Comparison of ENCODE assay signal across 20 cellular contexts in genomic region chr22:31126128-31126868, GRCh38. TPM values are rescaled to one million over a fixed set of nuclear protein-coding genes. Genes with fewer than 3 reads are reported as not detected.
"Had no signal": no experiment of that assay in that cellular context is flagged by ENCODE, and none has a peak within 500 bp of the region (broad histone marks: within the 10 kb centered on the region; RNA-seq: fewer than 3 reads in every experiment).

No MANE protein-coding gene starts in this region.

- DNase-seq: activated CD4-positive, alpha-beta T cell treated with anti-CD3 and anti-CD28 coated beads for 36 hours; activated CD8-positive, alpha-beta memory T cell treated with anti-CD3 and anti-CD28 coated beads, Interleukin-2, amount 50 U/mL, for 4 hours; activated CD8-positive, alpha-beta T cell treated with anti-CD3 and anti-CD28 coated beads for 36 hours; activated naive CD4-positive, alpha-beta T cell; activated naive CD8-positive, alpha-beta T cell treated with anti-CD3 and anti-CD28 coated beads, Interleukin-2, amount 50 U/mL, for 24 hours; activated T-cell treated with anti-CD3 and anti-CD28 coated beads, Interleukin-2, amount 50 U/mL, for 72 hours; dorsolateral prefrontal cortex; glutamatergic neuron; left colon; naive thymus-derived CD4-positive, alpha-beta T cell; nucleus accumbens; stimulated activated naive CD4-positive, alpha-beta T cell treated with Interleukin-2 at 50 U/mL for 16 hours; T1000 had no signal

- H3K9me3 ChIP-seq: ascending aorta, esophagus muscularis mucosa had no signal

- FAIRE-seq: bronchial epithelial cell, endometrium had no signal

- H3K4me3 ChIP-seq: ascending aorta, dorsolateral prefrontal cortex, esophagus muscularis mucosa, lung had no signal

- ATAC-seq: activated CD4-positive, alpha-beta T cell treated with anti-CD3 and anti-CD28 coated beads for 36 hours; activated CD8-positive, alpha-beta T cell treated with anti-CD3 and anti-CD28 coated beads for 36 hours; activated naive CD8-positive, alpha-beta T cell treated with anti-CD3 and anti-CD28 coated beads, Interleukin-2, amount 50 U/mL, for 24 hours; activated T-cell treated with anti-CD3 and anti-CD28 coated beads, Interleukin-2, amount 50 U/mL, for 72 hours; left colon; sciatic nerve had no signal

- H3K36me3 ChIP-seq: ascending aorta, esophagus muscularis mucosa had no signal

- H3K27me3 ChIP-seq: ascending aorta, dorsolateral prefrontal cortex, esophagus muscularis mucosa had no signal

- H3K27ac ChIP-seq: ascending aorta, dorsolateral prefrontal cortex, esophagus muscularis mucosa had no signal

RNA-seq across cellular contexts. Expression of gene INPP5J, which starts 3.5 kb away (rescaled TPM):
- total RNA-seq: mononuclear cell had no signal
- polyA plus RNA-seq: naive thymus-derived CD4-positive, alpha-beta T cell had no signal

RNA-seq across cellular contexts. Expression of gene PLA2G3, which starts 14.0 kb away (rescaled TPM):
- total RNA-seq: activated CD4-positive, alpha-beta T cell treated with anti-CD3 and anti-CD28 coated beads for 36 hours; activated CD8-positive, alpha-beta T cell treated with anti-CD3 and anti-CD28 coated beads for 36 hours; activated T-cell treated with anti-CD3 and anti-CD28 coated beads, Interleukin-2, amount 50 U/mL, for 72 hours; ascending aorta; esophagus muscularis mucosa; mononuclear cell; naive thymus-derived CD4-positive, alpha-beta T cell; sciatic nerve had no signal
- polyA plus RNA-seq: naive thymus-derived CD4-positive, alpha-beta T cell had no signal
